23 cellular contexts compared by ENCODE assay signal in genomic region chr4:152221816-152222516, GRCh38.
A peak's percentile ranks its signal among the peaks of the same experiment; 100 is the strongest.
DNase-seq lines count a peak whose midpoint lies in the region; ATAC-seq and TF ChIP-seq lines count a peak whose summit lies in the region.
"Had no signal": no experiment of that assay in that cellular context is flagged by ENCODE, and none has a peak within 500 bp of the region (broad histone marks: within the 10 kb centered on the region; RNA-seq: fewer than 3 reads in every experiment).

No MANE protein-coding gene starts in this region.

- H3K9me3 ChIP-seq in CD4-positive, alpha-beta T cell (ENCODE audit: control insufficient read depth, low read length) = no peaks in the 10 kb centered on the region
- H3K9me3 ChIP-seq in naive thymus-derived CD4-positive, alpha-beta T cell (ENCODE audit: control insufficient read depth in 2 of 3, low read length in 3 of 3) = no peaks in the 10 kb centered on the region
- H3K9me3 ChIP-seq: SK-N-SH had no signal

- no peak for DNase-seq in activated CD4-positive, alpha-beta memory T cell treated with anti-CD3 and anti-CD28 coated beads for 36 hours
- no peak for DNase-seq in activated CD4-positive, alpha-beta memory T cell treated with anti-CD3 and anti-CD28 coated beads, Interleukin-2, amount 10 ng/mL, durations not matched to agents 7 days and 5 days
- peak in 2 of 10 experiments; percentile 7 to 8 for DNase-seq in CD4-positive, alpha-beta T cell
- DNase-seq in NCI-H69 (lab: John Stamatoyannopoulos, UW) (peak; percentile 50), HCEC 1CT (no peak), middle frontal gyrus (ENCODE audit: extremely low spot score, low spot score) (no peak), nephron progenitor cell (no peak)
- DNase-seq in naive thymus-derived CD4-positive, alpha-beta T cell = peak in 6 of 9 donors; percentile 10 to 57 (median 41)
- DNase-seq: Calu3; DMS79 treated with DMSO at 0.1 percent for 48 hours; Karpas-422; NCI-H1092; NCI-H1417 treated with DMSO at 0.1 percent for 48 hours; NCI-H187; NCI-H2081 treated with DMSO at 0.1 percent for 48 hours; NCI-H2171; NCI-H524; NCI-H82; NK-92 treated with Interleukin-12 subunit alpha and Interleukin-12 subunit beta, amount 100 ng/mL, for 24 hours; PC-3; SK-N-SH had no signal

- no peaks in the 10 kb centered on the region for H3K36me3 Mint-ChIP-seq in activated CD4-positive, alpha-beta memory T cell treated with anti-CD3 and anti-CD28 coated beads for 36 hours
- H3K36me3 Mint-ChIP-seq in activated CD4-positive, alpha-beta memory T cell treated with anti-CD3 and anti-CD28 coated beads, Interleukin-2, amount 10 ng/mL, durations not matched to agents 7 days and 5 days (ENCODE audit: low read depth) = peaks cover 6% of the 10 kb centered on the region
- H3K36me3 Mint-ChIP-seq in CD4-positive, alpha-beta T cell (ENCODE audit: low read depth) = no peaks in the 10 kb centered on the region
- peaks cover 0 to 15% (median 4%) of the 10 kb centered on the region in 5 donors for H3K36me3 Mint-ChIP-seq in naive thymus-derived CD4-positive, alpha-beta T cell
- no peaks in the 10 kb centered on the region for H3K36me3 Mint-ChIP-seq in nephron progenitor cell (ENCODE audit: low read depth)

- no peak overlapping the region for H3K4me3 Mint-ChIP-seq in activated CD4-positive, alpha-beta memory T cell treated with anti-CD3 and anti-CD28 coated beads for 36 hours
- H3K4me3 Mint-ChIP-seq in activated CD4-positive, alpha-beta memory T cell treated with anti-CD3 and anti-CD28 coated beads, Interleukin-2, amount 10 ng/mL, durations not matched to agents 7 days and 5 days = no peak overlapping the region
- H3K4me3 Mint-ChIP-seq in CD4-positive, alpha-beta T cell = peak overlapping the region; percentile 14
- H3K4me3 Mint-ChIP-seq in naive thymus-derived CD4-positive, alpha-beta T cell = peak overlapping the region in 9 of 10 donors; percentile 6 to 67 (median 50)
- no peak overlapping the region for H3K4me3 Mint-ChIP-seq in nephron progenitor cell

- no peaks in the 10 kb centered on the region for H3K36me3 ChIP-seq in naive thymus-derived CD4-positive, alpha-beta T cell (ENCODE audit: control insufficient read depth in 2 of 3, insufficient read depth in 3 of 3, low read length in 3 of 3)

- POLR2A ChIA-PET in activated CD4-positive, alpha-beta memory T cell treated with anti-CD3 and anti-CD28 coated beads for 36 hours (lab: Charles Lee) = no interaction called here
- POLR2A ChIA-PET in activated CD4-positive, alpha-beta memory T cell treated with anti-CD3 and anti-CD28 coated beads, Interleukin-2, amount 10 ng/mL, durations not matched to agents 7 days and 5 days (lab: Charles Lee) = interaction anchor here (0.7 to 1.3 kb wide), 2 partner anchors 34 to 120 kb away, joined by 3 to 4 read pairs; no protein-coding TSS in a partner anchor
- POLR2A ChIA-PET in CD4-positive, alpha-beta T cell (lab: Charles Lee) = interaction anchor here (0.6 to 1.4 kb wide), 7 partner anchors 25 to 955 kb away, joined by 3 to 5 read pairs (median 4); no protein-coding TSS in a partner anchor
- POLR2A ChIA-PET in naive thymus-derived CD4-positive, alpha-beta T cell (lab: Charles Lee) = interaction anchor here (0.6 to 1.3 kb wide), 7 partner anchors 21 to 472 kb away, joined by 3 to 5 read pairs (median 3); no protein-coding TSS in a partner anchor

- no peaks in the 10 kb centered on the region for H3K27me3 ChIP-seq in CD4-positive, alpha-beta T cell (ENCODE audit: control insufficient read depth, insufficient read depth, low read length)
- H3K27me3 ChIP-seq in naive thymus-derived CD4-positive, alpha-beta T cell (ENCODE audit: control insufficient read depth in 2 of 2, insufficient read depth in 2 of 2, low read length in 2 of 2) = no peaks in the 10 kb centered on the region
- H3K27me3 ChIP-seq: BLaER1 treated with 17β-estradiol and CSF1 and Interleukin-3, amounts not matched to agents 10 nM and 100 nM had no signal

- CTCF ChIA-PET in activated CD4-positive, alpha-beta memory T cell treated with anti-CD3 and anti-CD28 coated beads for 36 hours (lab: Charles Lee) = no interaction called here
- CTCF ChIA-PET in activated CD4-positive, alpha-beta memory T cell treated with anti-CD3 and anti-CD28 coated beads, Interleukin-2, amount 10 ng/mL, durations not matched to agents 7 days and 5 days (lab: Charles Lee) = no interaction called here
- CTCF ChIA-PET in CD4-positive, alpha-beta T cell (lab: Charles Lee) = no interaction called here
- CTCF ChIA-PET in naive thymus-derived CD4-positive, alpha-beta T cell (lab: Charles Lee) = interaction anchor here (0.5 to 1.3 kb wide), 3 partner anchors 18 to 95 kb away, joined by 3 read pairs; no protein-coding TSS in a partner anchor

- TF ChIP-seq CTCF in CD4-positive, alpha-beta T cell (IDR thresholded peaks at IDR 0.05) = no peak
- no peak for TF ChIP-seq CTCF in nephron progenitor cell (IDR thresholded peaks at IDR 0.05)

- no peak overlapping the region for H3K27ac ChIP-seq in CD4-positive, alpha-beta T cell (ENCODE audit: low read depth, low read length)
- peak overlapping the region; percentile 33 for H3K27ac ChIP-seq in naive thymus-derived CD4-positive, alpha-beta T cell (ENCODE audit: low read depth, low read length)
- H3K27ac ChIP-seq: BLaER1 treated with 17β-estradiol and CSF1 and Interleukin-3, amounts not matched to agents 10 nM and 100 nM had no signal

- peaks cover 0 to 14% of the 10 kb centered on the region in 2 donors for H3K4me1 ChIP-seq in naive thymus-derived CD4-positive, alpha-beta T cell (ENCODE audit: control insufficient read depth in 2 of 2, insufficient read depth in 2 of 2, low read length in 2 of 2)

- H3K27ac Mint-ChIP-seq in activated CD4-positive, alpha-beta memory T cell treated with anti-CD3 and anti-CD28 coated beads for 36 hours = peak overlapping the region; percentile 47
- H3K27ac Mint-ChIP-seq in activated CD4-positive, alpha-beta memory T cell treated with anti-CD3 and anti-CD28 coated beads, Interleukin-2, amount 10 ng/mL, durations not matched to agents 7 days and 5 days = no peak overlapping the region
- H3K27ac Mint-ChIP-seq in CD4-positive, alpha-beta T cell = peak overlapping the region; percentile 86
- H3K27ac Mint-ChIP-seq in naive thymus-derived CD4-positive, alpha-beta T cell = peak overlapping the region; percentile 73 to 93 (median 83)
- no peak overlapping the region for H3K27ac Mint-ChIP-seq in nephron progenitor cell

- no peak overlapping the region for H3K4me3 ChIP-seq in naive thymus-derived CD4-positive, alpha-beta T cell (ENCODE audit: low read length)
- H3K4me3 ChIP-seq: BLaER1 treated with 17β-estradiol and CSF1 and Interleukin-3, amounts not matched to agents 10 nM and 100 nM had no signal

- H3K27me3 Mint-ChIP-seq in activated CD4-positive, alpha-beta memory T cell treated with anti-CD3 and anti-CD28 coated beads for 36 hours = no peaks in the 10 kb centered on the region
- H3K27me3 Mint-ChIP-seq in activated CD4-positive, alpha-beta memory T cell treated with anti-CD3 and anti-CD28 coated beads, Interleukin-2, amount 10 ng/mL, durations not matched to agents 7 days and 5 days = no peaks in the 10 kb centered on the region
- no peaks in the 10 kb centered on the region for H3K27me3 Mint-ChIP-seq in CD4-positive, alpha-beta T cell
- H3K27me3 Mint-ChIP-seq in naive thymus-derived CD4-positive, alpha-beta T cell = no peaks in the 10 kb centered on the region
- peaks cover 7% of the 10 kb centered on the region for H3K27me3 Mint-ChIP-seq in nephron progenitor cell (ENCODE audit: low read depth, poor library complexity)

- H3K4me1 Mint-ChIP-seq in activated CD4-positive, alpha-beta memory T cell treated with anti-CD3 and anti-CD28 coated beads for 36 hours (ENCODE audit: low read depth) = peaks cover 20% of the 10 kb centered on the region
- H3K4me1 Mint-ChIP-seq in activated CD4-positive, alpha-beta memory T cell treated with anti-CD3 and anti-CD28 coated beads, Interleukin-2, amount 10 ng/mL, durations not matched to agents 7 days and 5 days = peaks cover 19% of the 10 kb centered on the region
- peaks cover 36% of the 10 kb centered on the region for H3K4me1 Mint-ChIP-seq in CD4-positive, alpha-beta T cell (ENCODE audit: low read depth)
- H3K4me1 Mint-ChIP-seq in naive thymus-derived CD4-positive, alpha-beta T cell = peaks cover 0 to 52% (median 30%) of the 10 kb centered on the region in 7 donors
- H3K4me1 Mint-ChIP-seq in nephron progenitor cell = peaks cover 31% of the 10 kb centered on the region

- intact Hi-C loops in activated CD4-positive, alpha-beta memory T cell treated with anti-CD3 and anti-CD28 coated beads for 36 hours (cut with micrococcal nuclease) = no loop called here
- intact Hi-C loops in CD4-positive, alpha-beta T cell (cut with DNase I, micrococcal nuclease) = no loop called here
- intact Hi-C loops in naive thymus-derived CD4-positive, alpha-beta T cell (cut with micrococcal nuclease) = no loop called here

- ATAC-seq in CD4-positive, alpha-beta T cell (ENCODE audit: poor library complexity) = peak; percentile 78
- ATAC-seq in naive thymus-derived CD4-positive, alpha-beta T cell = peak; percentile 52
- ATAC-seq: HepG2, PC-3 had no signal

- no peaks in the 10 kb centered on the region for H3K9me3 Mint-ChIP-seq in activated CD4-positive, alpha-beta memory T cell treated with anti-CD3 and anti-CD28 coated beads for 36 hours
- H3K9me3 Mint-ChIP-seq in activated CD4-positive, alpha-beta memory T cell treated with anti-CD3 and anti-CD28 coated beads, Interleukin-2, amount 10 ng/mL, durations not matched to agents 7 days and 5 days = no peaks in the 10 kb centered on the region
- H3K9me3 Mint-ChIP-seq in CD4-positive, alpha-beta T cell = no peaks in the 10 kb centered on the region
- peaks cover 0 to 9% (median 0%) of the 10 kb centered on the region in 11 donors for H3K9me3 Mint-ChIP-seq in naive thymus-derived CD4-positive, alpha-beta T cell
- H3K9me3 Mint-ChIP-seq in nephron progenitor cell = peaks cover 11% of the 10 kb centered on the region

Comparison
In these comparisons a context has a peak if more than half of its experiments do, and no peak if none do; other contexts are left out.
1. H3K27ac Mint-ChIP-seq: peak in activated CD4-positive, alpha-beta memory T cell treated with anti-CD3 and anti-CD28 coated beads for 36 hours (single experiment), CD4-positive, alpha-beta T cell (single experiment) and naive thymus-derived CD4-positive, alpha-beta T cell (9 of 9); none in activated CD4-positive, alpha-beta memory T cell treated with anti-CD3 and anti-CD28 coated beads, Interleukin-2, amount 10 ng/mL, durations not matched to agents 7 days and 5 days (single experiment) and nephron progenitor cell (single experiment).
2. DNase-seq: peak in NCI-H69 (single experiment) and naive thymus-derived CD4-positive, alpha-beta T cell (6 of 9); none in activated CD4-positive, alpha-beta memory T cell treated with anti-CD3 and anti-CD28 coated beads for 36 hours (single experiment), activated CD4-positive, alpha-beta memory T cell treated with anti-CD3 and anti-CD28 coated beads, Interleukin-2, amount 10 ng/mL, durations not matched to agents 7 days and 5 days (single experiment), HCEC 1CT (single experiment), middle frontal gyrus (single experiment) and nephron progenitor cell (single experiment).
3. H3K4me3 Mint-ChIP-seq: peak in CD4-positive, alpha-beta T cell (single experiment) and naive thymus-derived CD4-positive, alpha-beta T cell (9 of 10); none in activated CD4-positive, alpha-beta memory T cell treated with anti-CD3 and anti-CD28 coated beads for 36 hours (single experiment), activated CD4-positive, alpha-beta memory T cell treated with anti-CD3 and anti-CD28 coated beads, Interleukin-2, amount 10 ng/mL, durations not matched to agents 7 days and 5 days (single experiment) and nephron progenitor cell (single experiment).